In the genomic region with DNA sequence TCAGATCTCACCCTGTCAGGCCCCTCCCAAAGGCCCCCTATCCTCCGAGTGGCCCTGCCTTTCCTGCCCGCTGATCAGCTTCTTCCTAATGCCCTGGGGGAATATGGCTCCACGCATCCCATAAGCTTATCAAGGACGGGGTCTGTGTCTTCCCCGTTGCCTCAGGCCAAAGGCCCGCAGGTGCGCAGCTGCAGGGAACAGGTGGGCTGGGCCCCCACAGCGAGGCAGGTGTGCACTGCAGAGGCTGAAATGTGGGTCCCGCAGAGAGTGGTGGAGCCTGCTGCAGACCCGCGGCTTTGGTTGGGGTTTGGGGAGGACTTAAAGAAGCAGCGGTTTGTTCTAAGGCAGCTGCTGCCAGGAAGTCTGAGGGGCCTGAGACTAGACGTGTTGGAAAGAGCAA, we compare ENCODE assay signal across 19 cellular contexts.
"Had no signal": no experiment of that assay in that cellular context is flagged by ENCODE, and none has a peak within 500 bp of the region (broad histone marks: within the 10 kb centered on the region; RNA-seq: fewer than 3 reads in every experiment).

No MANE protein-coding gene starts in this region.

- H3K4me1 Mint-ChIP-seq: naive thymus-derived CD8-positive, alpha-beta T cell; nephron progenitor cell; stimulated activated effector memory CD8-positive, alpha-beta T cell treated with anti-CD3 and anti-CD28 coated beads, Interleukin-12 subunit alpha, Interleukin-12 subunit beta, amount 100 ng/mL, for 72 hours had no signal

- H3K4me3 Mint-ChIP-seq: effector memory CD8-positive, alpha-beta T cell; naive thymus-derived CD8-positive, alpha-beta T cell; nephron progenitor cell; stimulated activated effector memory CD8-positive, alpha-beta T cell treated with anti-CD3 and anti-CD28 coated beads, Interleukin-12 subunit alpha, Interleukin-12 subunit beta, amount 100 ng/mL, for 72 hours had no signal

- DNase-seq: dermis blood vessel endothelial cell; effector memory CD8-positive, alpha-beta T cell; erythroblast; esophagus squamous epithelium; foreskin melanocyte; glutamatergic neuron; heart right ventricle; hippocampal formation; left cardiac atrium; left ventricle myocardium inferior; lower lobe of right lung; naive thymus-derived CD8-positive, alpha-beta T cell; nephron progenitor cell; right cardiac atrium; sigmoid colon; stimulated activated CD4-positive, alpha-beta T cell treated with anti-CD3 and anti-CD28 coated beads, Interleukin-2, amount 100 ng/mL, for 24 hours; stimulated activated CD4-positive, alpha-beta T cell treated with anti-CD3 and anti-CD28 coated beads, Interleukin-4, amount 100 ng/mL, for 24 hours; stimulated activated naive CD4-positive, alpha-beta T cell treated with Interleukin-2 at 50 U/mL for 16 hours had no signal

- H3K27ac Mint-ChIP-seq: effector memory CD8-positive, alpha-beta T cell; naive thymus-derived CD8-positive, alpha-beta T cell; nephron progenitor cell; stimulated activated effector memory CD8-positive, alpha-beta T cell treated with anti-CD3 and anti-CD28 coated beads, Interleukin-12 subunit alpha, Interleukin-12 subunit beta, amount 100 ng/mL, for 72 hours had no signal

- H3K36me3 Mint-ChIP-seq: naive thymus-derived CD8-positive, alpha-beta T cell; stimulated activated effector memory CD8-positive, alpha-beta T cell treated with anti-CD3 and anti-CD28 coated beads, Interleukin-12 subunit alpha, Interleukin-12 subunit beta, amount 100 ng/mL, for 72 hours had no signal

- ATAC-seq: effector memory CD8-positive, alpha-beta T cell; heart right ventricle; left cardiac atrium; naive thymus-derived CD8-positive, alpha-beta T cell had no signal

- H3K9me3 Mint-ChIP-seq: effector memory CD8-positive, alpha-beta T cell; stimulated activated effector memory CD8-positive, alpha-beta T cell treated with anti-CD3 and anti-CD28 coated beads, Interleukin-12 subunit alpha, Interleukin-12 subunit beta, amount 100 ng/mL, for 72 hours had no signal
